ENCODE assay signal across 8 cellular contexts in genomic region chr6:33430991-33431879, GRCh38. TPM values are rescaled to one million over a fixed set of nuclear protein-coding genes. Genes with fewer than 3 reads are reported as not detected.
DNase-seq lines count a peak whose midpoint lies in the region; ATAC-seq and TF ChIP-seq lines count a peak whose summit lies in the region.

No MANE protein-coding gene starts in this region.

- H2AFZ ChIP-seq in Karpas-422 (ENCODE audit: low read length), result no peak overlapping the region

- peaks cover 56% of the 10 kb centered on the region for H3K79me2 ChIP-seq in Karpas-422 (ENCODE audit: low read length)

- H3K9ac ChIP-seq in Karpas-422 (ENCODE audit: low read length), result peak overlapping the region; percentile 84

- ATAC-seq in HG03095 (IDR thresholded peaks at IDR 0.05; ENCODE audit: unreplicated experiment), result no peak

- H3K9me2 ChIP-seq in Karpas-422 (replicated peaks; ENCODE audit: insufficient read depth, low read length), result no peaks in the 10 kb centered on the region

- H3K36me3 ChIP-seq in Karpas-422 (ENCODE audit: insufficient read depth, low read length), result peaks cover 11% of the 10 kb centered on the region; the same call in 1 of the 2 replicates
- H3K36me3 ChIP-seq in breast epithelium, result no peaks in the 10 kb centered on the region

- H3K4me1 ChIP-seq in Karpas-422 (ENCODE audit: low read length) (peaks cover 62% of the 10 kb centered on the region), breast epithelium (peaks cover 4 to 11% of the 10 kb centered on the region in 2 donors)

- TF ChIP-seq CTCF in breast epithelium (IDR thresholded peaks at IDR 0.05), result no peak

- H3K27me3 ChIP-seq in Karpas-422 (ENCODE audit: low read length) (no peaks in the 10 kb centered on the region), breast epithelium (no peaks in the 10 kb centered on the region)

- H3K4me2 ChIP-seq in Karpas-422 (ENCODE audit: low read depth, low read length, poor library complexity, severe bottlenecking), result peak overlapping the region; percentile 96

- H3K4me3 ChIP-seq in Karpas-422 (ENCODE audit: low read length), result peak overlapping the region; percentile 79
- H3K4me3 ChIP-seq in breast epithelium, result peak overlapping the region in 2 of 3 donors; percentile 13 to 48

- DNase-seq in DMS153 treated with DMSO at 0.1 percent for 48 hours (lab: John Stamatoyannopoulos, UW; ENCODE audit: unreplicated experiment), result peak; percentile 34
- DNase-seq in DMS153 (lab: John Stamatoyannopoulos, UW), result no peak
- peak; percentile 95 for DNase-seq in Karpas-422
- peak; percentile 85 for DNase-seq in UCSD-AML1 (lab: John Stamatoyannopoulos, UW; ENCODE audit: unreplicated experiment)
- DNase-seq in breast epithelium (ENCODE audit: low spot score in 2 of 2), result no peak
- peak; percentile 92 for DNase-seq in left kidney (ENCODE audit: low read depth, low spot score)
- peak; percentile 62 for DNase-seq in stimulated activated CD8-positive, alpha-beta memory T cell treated with anti-CD3 and anti-CD28 coated beads, Interleukin-12 subunit alpha, Interleukin-12 subunit beta, amount 100 ng/mL, for 4 hours (ENCODE audit: low read depth)

- TF ChIP-seq POLR2A in breast epithelium (IDR thresholded peaks at IDR 0.05), result no peak

- no peaks in the 10 kb centered on the region for H4K20me1 ChIP-seq in Karpas-422 (ENCODE audit: insufficient read depth, low read depth, low read length)

- intact Hi-C loops in breast epithelium (cut with DNase I; ENCODE audit: low total_unique reads), result no loop called here

- H3K9me3 ChIP-seq in Karpas-422 (ENCODE audit: low read length), result no peaks in the 10 kb centered on the region
- H3K9me3 ChIP-seq in breast epithelium, result no peaks in the 10 kb centered on the region

- H3K27ac ChIP-seq in Karpas-422 (ENCODE audit: low read length) (peak overlapping the region; percentile 70), breast epithelium (no peak overlapping the region)

RNA-seq across cellular contexts. Expression of gene SYNGAP1, which starts 11.4 kb away (rescaled TPM):
- total RNA-seq in Karpas-422 (2014; rRNA removed; shearing (Covaris generic); ENCODE audit: low replicate concordance), result 16.3 and 16.7 TPM in 2 replicates
- 10 to 100 TPM in 2 of 3 donors, 1 to 10 TPM in 1; 6.1 to 12.5 (median 10.7) TPM for total RNA-seq in breast epithelium

RNA-seq across cellular contexts. Expression of gene CUTA, which starts 13.3 kb away (rescaled TPM):
- 223 and 260 TPM in 2 replicates for total RNA-seq in Karpas-422 (2014; rRNA removed; shearing (Covaris generic); ENCODE audit: low replicate concordance)
- total RNA-seq in breast epithelium, result 100 to 1,000 TPM in 2 of 3 donors, 10 to 100 TPM in 1; 81.3 to 123 (median 111) TPM

RNA-seq across cellular contexts. Expression of gene PHF1, which starts 20.4 kb away (rescaled TPM):
- total RNA-seq in Karpas-422 (2014; rRNA removed; shearing (Covaris generic); ENCODE audit: low replicate concordance), result 32.6 and 66.6 TPM in 2 replicates
- 10 to 100 TPM; 72.8 to 82.8 (median 77.3) TPM for total RNA-seq in breast epithelium

RNA-seq across cellular contexts. Expression of gene ZBTB9, which starts 23.1 kb away (rescaled TPM):
- 5.1 and 6.8 TPM in 2 replicates for total RNA-seq in Karpas-422 (2014; rRNA removed; shearing (Covaris generic); ENCODE audit: low replicate concordance)
- 1 to 10 TPM; 1.9 to 5.1 (median 3.6) TPM for total RNA-seq in breast epithelium

RNA-seq across cellular contexts. Expression of gene KIFC1, which starts 39.6 kb away (rescaled TPM):
- 37.8 and 42.8 TPM in 2 replicates for total RNA-seq in Karpas-422 (2014; rRNA removed; shearing (Covaris generic); ENCODE audit: low replicate concordance)
- total RNA-seq in breast epithelium, result 1 to 10 TPM; 2.0 to 3.8 (median 3.2) TPM

Comparison
In these comparisons a context has a peak if more than half of its experiments do, and no peak if none do; other contexts are left out.
1. DNase-seq: peak in DMS153 treated with DMSO at 0.1 percent for 48 hours (single experiment), Karpas-422 (single experiment), UCSD-AML1 (single experiment), left kidney (single experiment) and stimulated activated CD8-positive, alpha-beta memory T cell treated with anti-CD3 and anti-CD28 coated beads, Interleukin-12 subunit alpha, Interleukin-12 subunit beta, amount 100 ng/mL, for 4 hours (single experiment); none in DMS153 (single experiment) and breast epithelium (0 of 2).